ENCODE assay signal across 8 cellular contexts in the genomic region with DNA sequence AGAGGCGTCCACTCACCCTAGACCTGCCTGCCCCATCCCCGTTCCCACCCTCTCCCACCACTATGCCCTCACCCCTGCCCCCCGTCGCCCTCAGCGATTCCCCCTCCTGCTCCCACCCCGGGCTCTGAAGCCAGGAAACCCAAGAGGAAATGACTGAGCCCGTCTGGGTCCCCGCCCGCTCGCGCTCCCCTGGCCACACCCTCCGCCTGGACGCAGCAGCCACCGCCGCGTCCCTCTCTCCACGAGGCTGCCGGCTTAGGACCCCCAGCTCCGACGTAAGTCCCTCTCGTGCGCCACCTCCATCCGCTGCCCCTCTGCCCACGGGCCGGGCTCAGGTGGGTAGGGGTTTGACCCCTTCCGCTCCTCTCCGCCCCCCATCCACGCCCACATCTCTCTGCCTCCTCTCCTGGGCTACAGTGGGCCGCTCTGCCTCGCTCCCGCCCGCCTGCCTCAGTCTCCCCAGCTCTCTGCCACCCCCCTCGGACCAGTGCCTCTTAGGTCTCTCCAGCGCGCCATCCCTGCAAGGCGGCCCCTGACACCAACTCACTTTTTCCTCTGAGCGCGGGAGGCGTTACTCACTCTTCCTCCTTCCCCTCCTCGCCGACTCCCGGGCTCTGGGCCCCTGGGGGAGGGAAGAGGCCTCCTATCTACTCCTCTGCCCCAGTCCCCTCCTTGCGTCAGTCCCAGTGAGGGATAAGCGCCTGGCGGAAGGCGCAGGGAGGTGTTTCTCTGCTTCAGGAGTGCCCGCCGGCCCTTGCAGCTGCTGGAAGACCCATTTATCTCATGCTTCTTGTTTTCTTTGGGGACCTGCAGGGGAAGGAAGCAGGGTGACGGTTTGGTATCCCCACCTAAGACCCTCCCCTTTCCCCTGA. TPM values are rescaled to one million over a fixed set of nuclear protein-coding genes. Genes with fewer than 3 reads are reported as not detected.
DNase-seq lines count a peak whose midpoint lies in the region; TF ChIP-seq lines count a peak whose summit lies in the region.

A gene with protein sequence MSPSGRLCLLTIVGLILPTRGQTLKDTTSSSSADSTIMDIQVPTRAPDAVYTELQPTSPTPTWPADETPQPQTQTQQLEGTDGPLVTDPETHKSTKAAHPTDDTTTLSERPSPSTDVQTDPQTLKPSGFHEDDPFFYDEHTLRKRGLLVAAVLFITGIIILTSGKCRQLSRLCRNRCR (plus strand): TSS at position 201 of the 872 bp plus-strand sequence. CDS start 816 bp downstream, outside the sequence.

- 0 to 2% methylated on average over 8 to 49 of the region's 49 CpGs for WGBS in endodermal cell (ENCODE audit: insufficient coverage in 1 of 2, insufficient read length in 1 of 2), 2 experiments

- peaks cover 6% of the 10 kb centered on the region for H3K4me1 Mint-ChIP-seq in endodermal cell

- peaks cover 11% of the 10 kb centered on the region for H3K36me3 Mint-ChIP-seq in endodermal cell (ENCODE audit: low read depth)

- H3K27ac ChIP-seq in endodermal cell (ENCODE audit: low read depth, low read length) (no peak within 1 kb of the TSS), mucosa of rectum (ENCODE audit: low read depth in 2 of 2, low read length in 2 of 2) (peak within 1 kb of the TSS; percentile 28 to 82)

- peak within 1 kb of the TSS; percentile 78 for H3K4me3 ChIP-seq in endodermal cell (ENCODE audit: low read length)
- H3K4me3 ChIP-seq in mucosa of rectum (ENCODE audit: low read length in 2 of 2): peak within 1 kb of the TSS; percentile 68 to 76

- H3K9ac ChIP-seq in endodermal cell (ENCODE audit: extremely low read depth, low read length, poor library complexity, severe bottlenecking): peak within 1 kb of the TSS; percentile 15
- H3K9ac ChIP-seq in mucosa of rectum (ENCODE audit: low read depth in 1 of 2, low read length in 2 of 2): peak within 1 kb of the TSS; percentile 51 to 68

- H3K27ac Mint-ChIP-seq in endodermal cell: peak within 1 kb of the TSS; percentile 59

- H3K4me3 Mint-ChIP-seq in endodermal cell: peak within 1 kb of the TSS; percentile 86

- H3K9me3 Mint-ChIP-seq in endodermal cell: no peaks in the 10 kb centered on the region

- H3K4me1 ChIP-seq in endodermal cell (ENCODE audit: control insufficient read depth, insufficient read depth, low read length) (no peaks in the 10 kb centered on the region), mucosa of rectum (ENCODE audit: control insufficient read depth in 2 of 2, insufficient read depth in 2 of 2, low read length in 2 of 2) (peaks cover 4 to 16% of the 10 kb centered on the region in 2 donors)

- in situ Hi-C loops in G401 (cut with HindIII; ENCODE audit: low sequenced_read_pairs): no loop called here

- H3K9me3 ChIP-seq in endodermal cell (ENCODE audit: control insufficient read depth, low read length): no peaks in the 10 kb centered on the region
- H3K9me3 ChIP-seq in mucosa of rectum (ENCODE audit: control insufficient read depth in 2 of 2, low read length in 2 of 2): no peaks in the 10 kb centered on the region

- peak; percentile 36 for TF ChIP-seq CTCF in endodermal cell (conservative IDR thresholded peaks at IDR 0.05)

- H3K36me3 ChIP-seq in endodermal cell (ENCODE audit: control insufficient read depth, insufficient read depth, low read length): no peaks in the 10 kb centered on the region
- H3K36me3 ChIP-seq in mucosa of rectum (ENCODE audit: control insufficient read depth in 2 of 2, insufficient read depth in 2 of 2, low read length in 2 of 2): peaks cover 0 to 14% of the 10 kb centered on the region in 2 donors

- DNase-seq in NCI-H2171 treated with DMSO at 0.1 percent for 48 hours (lab: John Stamatoyannopoulos, UW): peak; percentile 23
- no peak for DNase-seq in NCI-H2171 (lab: John Stamatoyannopoulos, UW)
- peak; percentile 76 to 77 for DNase-seq in NOMO-1 (lab: John Stamatoyannopoulos, UW; ENCODE audit: unreplicated experiment in 2 of 2)
- DNase-seq in activated CD8-positive, alpha-beta memory T cell treated with anti-CD3 and anti-CD28 coated beads for 24 hours: peak; percentile 90
- peak; percentile 87 for DNase-seq in endodermal cell
- peak; percentile 59 to 61 for DNase-seq in stimulated activated CD8-positive, alpha-beta memory T cell treated with anti-CD3 and anti-CD28 coated beads, Interleukin-7, amount 100 ng/mL, for 1 hour (ENCODE audit: low read depth in 2 of 2)
- DNase-seq in G401 (ENCODE audit: low spot score): no peak

- peaks cover 27% of the 10 kb centered on the region for H3K27me3 ChIP-seq in endodermal cell (ENCODE audit: control insufficient read depth, insufficient read depth, low read length, poor library complexity, severe bottlenecking)
- peaks cover 12% of the 10 kb centered on the region in 2 donors for H3K27me3 ChIP-seq in mucosa of rectum (ENCODE audit: control insufficient read depth in 2 of 2, insufficient read depth in 2 of 2, low read length in 2 of 2)

- peaks cover 36% of the 10 kb centered on the region for H3K27me3 Mint-ChIP-seq in endodermal cell (ENCODE audit: insufficient read depth)

RNA-seq across cellular contexts. Expression of the gene that starts here (rescaled TPM):
- 10 to 100 TPM; 24.0 to 29.6 TPM for total RNA-seq in endodermal cell
- 36.6 TPM for polyA plus RNA-seq in endodermal cell (2013, experiment 1 of 2)
- polyA plus RNA-seq in endodermal cell (2013, experiment 2 of 2): 27.4 TPM
- not detected in 2 replicates for total RNA-seq in G401 (2014; rRNA removed; shearing (Covaris generic))

Comparison
In these comparisons a context has a peak if more than half of its experiments do, and no peak if none do; other contexts are left out.
1. RNA of the gene that starts here (total RNA-seq): 24.0 to 29.6 TPM in endodermal cell; not detected in G401; every median in the first group is over 10 times any median in the second.
2. DNase-seq: peak in NCI-H2171 treated with DMSO at 0.1 percent for 48 hours (single experiment), NOMO-1 (2 of 2), activated CD8-positive, alpha-beta memory T cell treated with anti-CD3 and anti-CD28 coated beads for 24 hours (single experiment), endodermal cell (single experiment) and stimulated activated CD8-positive, alpha-beta memory T cell treated with anti-CD3 and anti-CD28 coated beads, Interleukin-7, amount 100 ng/mL, for 1 hour (2 of 2); none in NCI-H2171 (single experiment) and G401 (single experiment).